In genomic region chr14:76615331-76615730, GRCh38 we compare ENCODE assay signal across 22 cellular contexts.
"Had no signal": no experiment of that assay in that cellular context is flagged by ENCODE, and none has a peak within 500 bp of the region (broad histone marks: within the 10 kb centered on the region; RNA-seq: fewer than 3 reads in every experiment).

No MANE protein-coding gene starts in this region.

- H3K27ac ChIP-seq: colonic mucosa, esophagus squamous epithelium, left lung, prostate gland, sigmoid colon, skin epidermis, spleen, thoracic aorta, tibial nerve, upper lobe of left lung had no signal

- H3K36me3 ChIP-seq: colonic mucosa, esophagus squamous epithelium, left lung, prostate gland, sigmoid colon, spleen, thoracic aorta, tibial nerve, upper lobe of left lung had no signal

- H3K9me3 ChIP-seq: colonic mucosa, prostate gland had no signal

- H3K4me3 ChIP-seq: colonic mucosa, esophagus squamous epithelium, left lung, prostate gland, sigmoid colon, skin epidermis, spleen, thoracic aorta, tibial nerve, upper lobe of left lung had no signal

- H3K27me3 ChIP-seq: colonic mucosa, left lung, sigmoid colon, tibial nerve, upper lobe of left lung had no signal

- DNase-seq: colonic mucosa; effector CD8-positive, alpha-beta T cell; endodermal cell; erythroblast; esophagus squamous epithelium; hypothalamus; left cardiac atrium; left lung; naive thymus-derived CD8-positive, alpha-beta T cell; nephron progenitor cell; nucleus accumbens; right cardiac atrium; sigmoid colon; spleen; stimulated activated CD4-positive, alpha-beta T cell treated with anti-CD3 and anti-CD28 coated beads, Interleukin-4, amount 100 ng/mL, for 4 hours; upper lobe of left lung had no signal

- FAIRE-seq: frontal cortex, urothelium cell line had no signal

- H3K4me1 ChIP-seq: colonic mucosa, esophagus squamous epithelium, left lung, prostate gland, sigmoid colon, spleen, tibial nerve, upper lobe of left lung had no signal
